1 cellular context compared by ENCODE assay signal in genomic region chr7:155644178-155644970, GRCh38.
TF ChIP-seq lines count a peak whose summit lies in the region.

Gene RBM33 (plus strand): TSS chr7:155644661. CDS start chr7:155644877, 216 bp downstream.

TF ChIP-seq in HepG2, 621 proteins besides CTCF, POLR2A, EP300 and RAD21 (continued from another document and continues in another):
- TF ChIP-seq, protein P1, sequence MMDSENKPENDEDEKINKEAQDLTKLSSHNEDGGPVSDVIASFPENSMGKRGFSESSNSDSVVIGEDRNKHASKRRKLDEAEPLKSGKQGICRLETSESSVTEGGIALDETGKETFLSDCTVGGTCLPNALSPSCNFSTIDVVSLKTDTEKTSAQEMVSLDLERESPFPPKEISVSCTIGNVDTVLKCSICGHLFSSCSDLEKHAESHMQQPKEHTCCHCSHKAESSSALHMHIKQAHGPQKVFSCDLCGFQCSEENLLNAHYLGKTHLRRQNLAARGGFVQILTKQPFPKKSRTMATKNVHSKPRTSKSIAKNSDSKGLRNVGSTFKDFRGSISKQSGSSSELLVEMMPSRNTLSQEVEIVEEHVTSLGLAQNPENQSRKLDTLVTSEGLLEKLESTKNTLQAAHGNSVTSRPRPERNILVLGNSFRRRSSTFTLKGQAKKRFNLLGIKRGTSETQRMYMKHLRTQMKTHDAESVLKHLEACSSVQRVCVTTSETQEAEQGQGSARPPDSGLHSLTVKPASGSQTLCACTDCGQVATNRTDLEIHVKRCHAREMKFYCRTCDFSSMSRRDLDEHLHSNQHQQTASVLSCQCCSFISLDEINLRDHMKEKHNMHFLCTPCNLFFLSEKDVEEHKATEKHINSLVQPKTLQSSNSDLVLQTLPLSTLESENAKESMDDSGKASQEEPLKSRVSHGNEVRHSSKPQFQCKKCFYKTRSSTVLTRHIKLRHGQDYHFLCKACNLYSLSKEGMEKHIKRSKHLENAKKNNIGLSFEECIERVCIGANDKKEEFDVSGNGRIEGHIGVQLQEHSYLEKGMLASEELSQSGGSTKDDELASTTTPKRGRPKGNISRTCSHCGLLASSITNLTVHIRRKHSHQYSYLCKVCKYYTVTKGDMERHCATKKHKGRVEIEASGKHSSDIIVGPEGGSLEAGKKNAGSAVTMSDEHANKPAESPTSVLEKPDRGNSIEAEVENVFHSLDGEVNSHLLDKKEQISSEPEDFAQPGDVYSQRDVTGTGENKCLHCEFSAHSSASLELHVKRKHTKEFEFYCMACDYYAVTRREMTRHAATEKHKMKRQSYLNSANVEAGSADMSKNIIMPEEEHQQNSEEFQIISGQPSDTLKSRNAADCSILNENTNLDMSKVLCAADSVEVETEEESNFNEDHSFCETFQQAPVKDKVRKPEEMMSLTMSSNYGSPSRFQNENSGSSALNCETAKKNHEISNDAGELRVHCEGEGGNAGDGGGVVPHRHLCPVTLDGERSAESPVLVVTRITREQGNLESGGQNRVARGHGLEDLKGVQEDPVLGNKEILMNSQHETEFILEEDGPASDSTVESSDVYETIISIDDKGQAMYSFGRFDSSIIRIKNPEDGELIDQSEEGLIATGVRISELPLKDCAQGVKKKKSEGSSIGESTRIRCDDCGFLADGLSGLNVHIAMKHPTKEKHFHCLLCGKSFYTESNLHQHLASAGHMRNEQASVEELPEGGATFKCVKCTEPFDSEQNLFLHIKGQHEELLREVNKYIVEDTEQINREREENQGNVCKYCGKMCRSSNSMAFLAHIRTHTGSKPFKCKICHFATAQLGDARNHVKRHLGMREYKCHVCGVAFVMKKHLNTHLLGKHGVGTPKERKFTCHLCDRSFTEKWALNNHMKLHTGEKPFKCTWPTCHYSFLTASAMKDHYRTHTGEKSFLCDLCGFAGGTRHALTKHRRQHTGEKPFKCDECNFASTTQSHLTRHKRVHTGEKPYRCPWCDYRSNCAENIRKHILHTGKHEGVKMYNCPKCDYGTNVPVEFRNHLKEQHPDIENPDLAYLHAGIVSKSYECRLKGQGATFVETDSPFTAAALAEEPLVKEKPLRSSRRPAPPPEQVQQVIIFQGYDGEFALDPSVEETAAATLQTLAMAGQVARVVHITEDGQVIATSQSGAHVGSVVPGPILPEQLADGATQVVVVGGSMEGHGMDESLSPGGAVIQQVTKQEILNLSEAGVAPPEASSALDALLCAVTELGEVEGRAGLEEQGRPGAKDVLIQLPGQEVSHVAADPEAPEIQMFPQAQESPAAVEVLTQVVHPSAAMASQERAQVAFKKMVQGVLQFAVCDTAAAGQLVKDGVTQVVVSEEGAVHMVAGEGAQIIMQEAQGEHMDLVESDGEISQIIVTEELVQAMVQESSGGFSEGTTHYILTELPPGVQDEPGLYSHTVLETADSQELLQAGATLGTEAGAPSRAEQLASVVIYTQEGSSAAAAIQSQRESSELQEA (CRISPR knock-in tag; IDR thresholded peaks at IDR 0.05; ENCODE audit: not compliant biosample characterization): no peak
- TF ChIP-seq KLF11 (CRISPR knock-in tag; IDR thresholded peaks at IDR 0.05): 0 out of 2 replicates have a peak, but pooled peaks have one; percentile 78
- TF ChIP-seq HES4 (CRISPR knock-in tag; IDR thresholded peaks at IDR 0.05; ENCODE audit: borderline replicate concordance): peak; percentile 90
- TF ChIP-seq PRPF4 (IDR thresholded peaks at IDR 0.05; ENCODE audit: low read depth, low read length, poor library complexity, severe bottlenecking): no peak
- 0 out of 2 replicates have a peak, but pooled peaks have one; percentile 22 for TF ChIP-seq ZNF230 (CRISPR knock-in tag; IDR thresholded peaks at IDR 0.05)
- peak; percentile 51 for TF ChIP-seq TAF15 (IDR thresholded peaks at IDR 0.05; ENCODE audit: low read depth, low read length, poor library complexity, severe bottlenecking)
- no peak for TF ChIP-seq CC2D1A (CRISPR knock-in tag; IDR thresholded peaks at IDR 0.05)
- peak; percentile 97 for TF ChIP-seq ZFX (CRISPR knock-in tag; IDR thresholded peaks at IDR 0.05; ENCODE audit: low read depth)
- peak; percentile 70; the same call in 1 of the 3 replicates for TF ChIP-seq MXI1 (IDR thresholded peaks at IDR 0.05; ENCODE audit: borderline replicate concordance, low read depth, low read length)
- TF ChIP-seq, protein P2, sequence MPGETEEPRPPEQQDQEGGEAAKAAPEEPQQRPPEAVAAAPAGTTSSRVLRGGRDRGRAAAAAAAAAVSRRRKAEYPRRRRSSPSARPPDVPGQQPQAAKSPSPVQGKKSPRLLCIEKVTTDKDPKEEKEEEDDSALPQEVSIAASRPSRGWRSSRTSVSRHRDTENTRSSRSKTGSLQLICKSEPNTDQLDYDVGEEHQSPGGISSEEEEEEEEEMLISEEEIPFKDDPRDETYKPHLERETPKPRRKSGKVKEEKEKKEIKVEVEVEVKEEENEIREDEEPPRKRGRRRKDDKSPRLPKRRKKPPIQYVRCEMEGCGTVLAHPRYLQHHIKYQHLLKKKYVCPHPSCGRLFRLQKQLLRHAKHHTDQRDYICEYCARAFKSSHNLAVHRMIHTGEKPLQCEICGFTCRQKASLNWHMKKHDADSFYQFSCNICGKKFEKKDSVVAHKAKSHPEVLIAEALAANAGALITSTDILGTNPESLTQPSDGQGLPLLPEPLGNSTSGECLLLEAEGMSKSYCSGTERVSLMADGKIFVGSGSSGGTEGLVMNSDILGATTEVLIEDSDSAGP (CRISPR knock-in tag; IDR thresholded peaks at IDR 0.05; ENCODE audit: borderline replicate concordance): peak; percentile 78
- TF ChIP-seq, protein P3, sequence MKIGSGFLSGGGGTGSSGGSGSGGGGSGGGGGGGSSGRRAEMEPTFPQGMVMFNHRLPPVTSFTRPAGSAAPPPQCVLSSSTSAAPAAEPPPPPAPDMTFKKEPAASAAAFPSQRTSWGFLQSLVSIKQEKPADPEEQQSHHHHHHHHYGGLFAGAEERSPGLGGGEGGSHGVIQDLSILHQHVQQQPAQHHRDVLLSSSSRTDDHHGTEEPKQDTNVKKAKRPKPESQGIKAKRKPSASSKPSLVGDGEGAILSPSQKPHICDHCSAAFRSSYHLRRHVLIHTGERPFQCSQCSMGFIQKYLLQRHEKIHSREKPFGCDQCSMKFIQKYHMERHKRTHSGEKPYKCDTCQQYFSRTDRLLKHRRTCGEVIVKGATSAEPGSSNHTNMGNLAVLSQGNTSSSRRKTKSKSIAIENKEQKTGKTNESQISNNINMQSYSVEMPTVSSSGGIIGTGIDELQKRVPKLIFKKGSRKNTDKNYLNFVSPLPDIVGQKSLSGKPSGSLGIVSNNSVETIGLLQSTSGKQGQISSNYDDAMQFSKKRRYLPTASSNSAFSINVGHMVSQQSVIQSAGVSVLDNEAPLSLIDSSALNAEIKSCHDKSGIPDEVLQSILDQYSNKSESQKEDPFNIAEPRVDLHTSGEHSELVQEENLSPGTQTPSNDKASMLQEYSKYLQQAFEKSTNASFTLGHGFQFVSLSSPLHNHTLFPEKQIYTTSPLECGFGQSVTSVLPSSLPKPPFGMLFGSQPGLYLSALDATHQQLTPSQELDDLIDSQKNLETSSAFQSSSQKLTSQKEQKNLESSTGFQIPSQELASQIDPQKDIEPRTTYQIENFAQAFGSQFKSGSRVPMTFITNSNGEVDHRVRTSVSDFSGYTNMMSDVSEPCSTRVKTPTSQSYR (CRISPR knock-in tag; IDR thresholded peaks at IDR 0.05; ENCODE audit: borderline replicate concordance): 0 out of 2 replicates have a peak, but pooled peaks have one; percentile 19
- TF ChIP-seq SP4 (CRISPR knock-in tag; IDR thresholded peaks at IDR 0.05): 0 out of 2 replicates have a peak, but pooled peaks have one; percentile 55
- TF ChIP-seq, protein P4, sequence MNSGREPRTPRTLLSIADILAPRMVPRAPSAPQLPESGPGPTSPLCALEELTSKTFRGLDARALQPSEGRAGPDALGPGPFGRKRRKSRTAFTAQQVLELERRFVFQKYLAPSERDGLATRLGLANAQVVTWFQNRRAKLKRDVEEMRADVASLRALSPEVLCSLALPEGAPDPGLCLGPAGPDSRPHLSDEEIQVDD (CRISPR knock-in tag; IDR thresholded peaks at IDR 0.05; ENCODE audit: borderline replicate concordance): peak; percentile 42; the same call in 1 of the 2 replicates
- TF ChIP-seq MTERF4 (CRISPR knock-in tag; IDR thresholded peaks at IDR 0.05): no peak
- 0 out of 2 replicates have a peak, but pooled peaks have one; percentile 23 for TF ChIP-seq ZNF614 (CRISPR knock-in tag; IDR thresholded peaks at IDR 0.05; ENCODE audit: borderline replicate concordance)
- TF ChIP-seq E2F1 (CRISPR knock-in tag; IDR thresholded peaks at IDR 0.05): peak; percentile 30; the same call in 1 of the 2 replicates
- peak; percentile 48 for TF ChIP-seq ZMYM4 (CRISPR knock-in tag; IDR thresholded peaks at IDR 0.05)
- TF ChIP-seq GTF3A (CRISPR knock-in tag; conservative IDR thresholded peaks at IDR 0.05): no peak
- no peak for TF ChIP-seq SRSF4 (IDR thresholded peaks at IDR 0.05; ENCODE audit: low read depth, low read length, poor library complexity, severe bottlenecking)
- TF ChIP-seq, protein P5, sequence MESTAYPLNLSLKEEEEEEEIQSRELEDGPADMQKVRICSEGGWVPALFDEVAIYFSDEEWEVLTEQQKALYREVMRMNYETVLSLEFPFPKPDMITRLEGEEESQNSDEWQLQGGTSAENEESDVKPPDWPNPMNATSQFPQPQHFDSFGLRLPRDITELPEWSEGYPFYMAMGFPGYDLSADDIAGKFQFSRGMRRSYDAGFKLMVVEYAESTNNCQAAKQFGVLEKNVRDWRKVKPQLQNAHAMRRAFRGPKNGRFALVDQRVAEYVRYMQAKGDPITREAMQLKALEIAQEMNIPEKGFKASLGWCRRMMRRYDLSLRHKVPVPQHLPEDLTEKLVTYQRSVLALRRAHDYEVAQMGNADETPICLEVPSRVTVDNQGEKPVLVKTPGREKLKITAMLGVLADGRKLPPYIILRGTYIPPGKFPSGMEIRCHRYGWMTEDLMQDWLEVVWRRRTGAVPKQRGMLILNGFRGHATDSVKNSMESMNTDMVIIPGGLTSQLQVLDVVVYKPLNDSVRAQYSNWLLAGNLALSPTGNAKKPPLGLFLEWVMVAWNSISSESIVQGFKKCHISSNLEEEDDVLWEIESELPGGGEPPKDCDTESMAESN (CRISPR knock-in tag; conservative IDR thresholded peaks at IDR 0.05): peak; percentile 83
- peak; percentile 24 for TF ChIP-seq RBM22 (optimal IDR thresholded peaks at IDR 0.05; ENCODE audit: low read length)
- 0 out of 2 replicates have a peak, but pooled peaks have one; percentile 59 for TF ChIP-seq BRCA1 (CRISPR knock-in tag; IDR thresholded peaks at IDR 0.05)
- TF ChIP-seq ZFP41 (CRISPR knock-in tag; IDR thresholded peaks at IDR 0.05; ENCODE audit: borderline replicate concordance): no peak
- peak; percentile 83 for TF ChIP-seq SPEN (CRISPR knock-in tag; IDR thresholded peaks at IDR 0.05; ENCODE audit: low read depth)
- TF ChIP-seq ZNF782 (CRISPR knock-in tag; IDR thresholded peaks at IDR 0.05; ENCODE audit: borderline replicate concordance): no peak; the same call in 1 of the 2 replicates
- TF ChIP-seq, protein P6, sequence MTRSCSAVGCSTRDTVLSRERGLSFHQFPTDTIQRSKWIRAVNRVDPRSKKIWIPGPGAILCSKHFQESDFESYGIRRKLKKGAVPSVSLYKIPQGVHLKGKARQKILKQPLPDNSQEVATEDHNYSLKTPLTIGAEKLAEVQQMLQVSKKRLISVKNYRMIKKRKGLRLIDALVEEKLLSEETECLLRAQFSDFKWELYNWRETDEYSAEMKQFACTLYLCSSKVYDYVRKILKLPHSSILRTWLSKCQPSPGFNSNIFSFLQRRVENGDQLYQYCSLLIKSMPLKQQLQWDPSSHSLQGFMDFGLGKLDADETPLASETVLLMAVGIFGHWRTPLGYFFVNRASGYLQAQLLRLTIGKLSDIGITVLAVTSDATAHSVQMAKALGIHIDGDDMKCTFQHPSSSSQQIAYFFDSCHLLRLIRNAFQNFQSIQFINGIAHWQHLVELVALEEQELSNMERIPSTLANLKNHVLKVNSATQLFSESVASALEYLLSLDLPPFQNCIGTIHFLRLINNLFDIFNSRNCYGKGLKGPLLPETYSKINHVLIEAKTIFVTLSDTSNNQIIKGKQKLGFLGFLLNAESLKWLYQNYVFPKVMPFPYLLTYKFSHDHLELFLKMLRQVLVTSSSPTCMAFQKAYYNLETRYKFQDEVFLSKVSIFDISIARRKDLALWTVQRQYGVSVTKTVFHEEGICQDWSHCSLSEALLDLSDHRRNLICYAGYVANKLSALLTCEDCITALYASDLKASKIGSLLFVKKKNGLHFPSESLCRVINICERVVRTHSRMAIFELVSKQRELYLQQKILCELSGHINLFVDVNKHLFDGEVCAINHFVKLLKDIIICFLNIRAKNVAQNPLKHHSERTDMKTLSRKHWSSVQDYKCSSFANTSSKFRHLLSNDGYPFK (CRISPR knock-in tag; IDR thresholded peaks at IDR 0.05; ENCODE audit: borderline replicate concordance): peak; percentile 43; the same call in 1 of the 2 replicates
- peak; percentile 44 for TF ChIP-seq DBP (CRISPR knock-in tag; IDR thresholded peaks at IDR 0.05; ENCODE audit: not compliant biosample characterization)
- TF ChIP-seq ZNF598 (CRISPR knock-in tag; IDR thresholded peaks at IDR 0.05; ENCODE audit: borderline replicate concordance): no peak
- TF ChIP-seq CBX1 (IDR thresholded peaks at IDR 0.05; ENCODE audit: low read depth): peak; percentile 68
- 0 out of 2 replicates have a peak, but pooled peaks have one; percentile 26 for TF ChIP-seq ZNF546 (CRISPR knock-in tag; conservative IDR thresholded peaks at IDR 0.05)
